ENCODE assay signal across 8 cellular contexts in genomic region chr2:238286551-238286950, GRCh38. TPM values are rescaled to one million over a fixed set of nuclear protein-coding genes. Genes with fewer than 3 reads are reported as not detected.
A peak's percentile ranks its signal among the peaks of the same experiment; 100 is the strongest.
DNase-seq lines count a peak whose midpoint lies in the region; ATAC-seq and TF ChIP-seq lines count a peak whose summit lies in the region.

No MANE protein-coding gene starts in this region.

- CTCF ChIA-PET in activated CD4-positive, alpha-beta T cell treated with anti-CD3 and anti-CD28 coated beads, Interleukin-2, amount 10 ng/mL, durations not matched to agents 7 days and 5 days (lab: Charles Lee) = interaction anchor here (0.7 to 4.2 kb wide), 3 partner anchors 11 to 21 kb away, joined by 3 to 15 read pairs (median 4); no protein-coding TSS in a partner anchor

- ATAC-seq in omental fat pad (ENCODE audit: low FRiP score) (no peak), GM19351 (IDR thresholded peaks at IDR 0.05; ENCODE audit: unreplicated experiment) (no peak)

- intact Hi-C loops in posterior vena cava (cut with DNase I) = no loop called here

- H3K4me1 Mint-ChIP-seq in activated CD4-positive, alpha-beta T cell treated with anti-CD3 and anti-CD28 coated beads, Interleukin-2, amount 10 ng/mL, durations not matched to agents 7 days and 5 days = peaks cover 29% of the 10 kb centered on the region

- H3K9ac ChIP-seq in SK-N-MC (ENCODE audit: insufficient read length) = no peak overlapping the region

- peak overlapping the region; percentile 61 for H3K27ac ChIP-seq in SK-N-MC

- no peaks in the 10 kb centered on the region for H3K36me3 ChIP-seq in SK-N-MC (ENCODE audit: insufficient read depth, low read length)

- POLR2A ChIA-PET in activated CD4-positive, alpha-beta T cell treated with anti-CD3 and anti-CD28 coated beads, Interleukin-2, amount 10 ng/mL, durations not matched to agents 7 days and 5 days (lab: Charles Lee) = no interaction called here

- H3K36me3 Mint-ChIP-seq in activated CD4-positive, alpha-beta T cell treated with anti-CD3 and anti-CD28 coated beads, Interleukin-2, amount 10 ng/mL, durations not matched to agents 7 days and 5 days (ENCODE audit: low read depth) = no peaks in the 10 kb centered on the region

- H3K27ac Mint-ChIP-seq in activated CD4-positive, alpha-beta T cell treated with anti-CD3 and anti-CD28 coated beads, Interleukin-2, amount 10 ng/mL, durations not matched to agents 7 days and 5 days = no peak overlapping the region

- H3K27me3 Mint-ChIP-seq in activated CD4-positive, alpha-beta T cell treated with anti-CD3 and anti-CD28 coated beads, Interleukin-2, amount 10 ng/mL, durations not matched to agents 7 days and 5 days = no peaks in the 10 kb centered on the region

- peak overlapping the region; percentile 16 for H3K4me3 Mint-ChIP-seq in activated CD4-positive, alpha-beta T cell treated with anti-CD3 and anti-CD28 coated beads, Interleukin-2, amount 10 ng/mL, durations not matched to agents 7 days and 5 days

- H3K4me3 ChIP-seq in SK-N-MC = peak overlapping the region; percentile 29; the same call in 1 of the 2 replicates
- peak overlapping the region; percentile 86 for H3K4me3 ChIP-seq in fibroblast of the aortic adventitia (ENCODE audit: low read depth, low read length)

- DNase-seq in activated CD4-positive, alpha-beta T cell treated with anti-CD3 and anti-CD28 coated beads, Interleukin-2, amount 10 ng/mL, durations not matched to agents 7 days and 5 days = no peak
- DNase-seq in activated CD4-positive, alpha-beta T cell treated with anti-CD3 and anti-CD28 coated beads for 4 hours = no peak
- no peak for DNase-seq in SK-N-MC (ENCODE audit: low read depth, low spot score)
- DNase-seq in fibroblast of the aortic adventitia (ENCODE audit: low read depth) = peak; percentile 83
- DNase-seq in posterior vena cava (ENCODE audit: low spot score) = peak; percentile 82
- DNase-seq in T1000 (lab: John Stamatoyannopoulos, UW) = no peak
- no peak for DNase-seq in omental fat pad (ENCODE audit: low spot score)

- H3K9me3 Mint-ChIP-seq in activated CD4-positive, alpha-beta T cell treated with anti-CD3 and anti-CD28 coated beads, Interleukin-2, amount 10 ng/mL, durations not matched to agents 7 days and 5 days = no peaks in the 10 kb centered on the region

- TF ChIP-seq CTCF in fibroblast of the aortic adventitia (IDR thresholded peaks at IDR 0.05; ENCODE audit: insufficient read depth, low read length) (no peak), omental fat pad (IDR thresholded peaks at IDR 0.05) (no peak)

- H3K9me3 ChIP-seq in SK-N-MC (ENCODE audit: low read depth, low read length) = no peaks in the 10 kb centered on the region

RNA-seq across cellular contexts. Expression of gene PER2, which starts 1.9 kb away (rescaled TPM):
- 10 to 100 TPM; 11.8 to 13.1 TPM for total RNA-seq in activated CD4-positive, alpha-beta T cell treated with anti-CD3 and anti-CD28 coated beads, Interleukin-2, amount 10 ng/mL, durations not matched to agents 7 days and 5 days
- total RNA-seq in fibroblast of the aortic adventitia (ENCODE audit: low replicate concordance) (1.9 and 10.8 TPM in 2 replicates), posterior vena cava (10 to 100 TPM; 10.1 to 16.8 TPM), omental fat pad (10 to 100 TPM in 3 of 4 donors, 1 to 10 TPM in 1; 5.3 to 36.4 (median 15.4) TPM)

RNA-seq across cellular contexts. Expression of gene TRAF3IP1, which starts 33.8 kb away (rescaled TPM):
- total RNA-seq in activated CD4-positive, alpha-beta T cell treated with anti-CD3 and anti-CD28 coated beads, Interleukin-2, amount 10 ng/mL, durations not matched to agents 7 days and 5 days = 1 to 10 TPM; 7.9 to 9.2 TPM
- total RNA-seq in fibroblast of the aortic adventitia (ENCODE audit: low replicate concordance) = 8.4 and 15.9 TPM in 2 replicates
- total RNA-seq in posterior vena cava = 10 to 100 TPM; 27.1 to 37.2 TPM
- total RNA-seq in omental fat pad = 10 to 100 TPM in 3 of 4 donors, 1 to 10 TPM in 1; 8.4 to 15.9 (median 12.5) TPM

RNA-seq across cellular contexts. Expression of gene HES6, which starts 46.7 kb away (rescaled TPM):
- total RNA-seq in activated CD4-positive, alpha-beta T cell treated with anti-CD3 and anti-CD28 coated beads, Interleukin-2, amount 10 ng/mL, durations not matched to agents 7 days and 5 days = 1 to 10 TPM; 1.8 to 3.2 TPM
- total RNA-seq in fibroblast of the aortic adventitia (ENCODE audit: low replicate concordance) (1.6 and 6.6 TPM in 2 replicates), posterior vena cava (1 to 10 TPM; 2.3 to 6.9 TPM), omental fat pad (1 to 10 TPM; 5.3 to 9.1 (median 5.6) TPM)

Comparison
In these comparisons a context has a peak if more than half of its experiments do, and no peak if none do; other contexts are left out.
1. DNase-seq: peak in fibroblast of the aortic adventitia (single experiment) and posterior vena cava (single experiment); none in activated CD4-positive, alpha-beta T cell treated with anti-CD3 and anti-CD28 coated beads, Interleukin-2, amount 10 ng/mL, durations not matched to agents 7 days and 5 days (single experiment), activated CD4-positive, alpha-beta T cell treated with anti-CD3 and anti-CD28 coated beads for 4 hours (0 of 2), SK-N-MC (single experiment), T1000 (single experiment) and omental fat pad (single experiment).